Comparison of ENCODE assay signal across 8 cellular contexts in genomic region chr5:101977729-101978345, GRCh38.
A peak's percentile ranks its signal among the peaks of the same experiment; 100 is the strongest.
DNase-seq lines count a peak whose midpoint lies in the region; ATAC-seq and TF ChIP-seq lines count a peak whose summit lies in the region.

No MANE protein-coding gene starts in this region.

- H3K27ac ChIP-seq in colonic mucosa (no peak overlapping the region), neural cell (ENCODE audit: low read length) (no peak overlapping the region)

- H3K4me2 ChIP-seq in neural cell (ENCODE audit: low read length): no peak overlapping the region

- no peak overlapping the region for H2AFZ ChIP-seq in neural cell (ENCODE audit: low read depth, low read length)

- H3K9ac ChIP-seq in colonic mucosa (ENCODE audit: low read depth in 2 of 2, low read length in 2 of 2): no peak overlapping the region
- no peak overlapping the region for H3K9ac ChIP-seq in neural cell (ENCODE audit: low read length)

- H3F3A ChIP-seq in neural cell (ENCODE audit: insufficient read depth, low read length, poor library complexity, severe bottlenecking): no peaks in the 10 kb centered on the region

- no peaks in the 10 kb centered on the region for H3K4me1 ChIP-seq in colonic mucosa

- H3K27me3 ChIP-seq in colonic mucosa: no peaks in the 10 kb centered on the region
- H3K27me3 ChIP-seq in neural cell (ENCODE audit: insufficient read depth, low read depth, low read length): no peaks in the 10 kb centered on the region

- H3K36me3 ChIP-seq in colonic mucosa (no peaks in the 10 kb centered on the region), neural cell (ENCODE audit: insufficient read depth, low read length) (no peaks in the 10 kb centered on the region)

- peak; percentile 27 for TF ChIP-seq EP300 in neural cell (conservative IDR thresholded peaks at IDR 0.05; ENCODE audit: poor library complexity, severe bottlenecking)

- H3K4me3 ChIP-seq in colonic mucosa (no peak overlapping the region), neural cell (ENCODE audit: low read length) (no peak overlapping the region)

- H4K20me1 ChIP-seq in neural cell (ENCODE audit: insufficient read depth): no peaks in the 10 kb centered on the region

- peak; percentile 89 for TF ChIP-seq RAD21 in neural cell (conservative IDR thresholded peaks at IDR 0.05)

- no peaks in the 10 kb centered on the region for H3K79me2 ChIP-seq in neural cell (replicated peaks; ENCODE audit: insufficient read depth, low read length)

- in situ Hi-C loops in G401 (cut with HindIII; ENCODE audit: low sequenced_read_pairs): no loop called here

- no peaks in the 10 kb centered on the region for H3K9me3 ChIP-seq in colonic mucosa
- H3K9me3 ChIP-seq in neural cell (ENCODE audit: low read length): no peaks in the 10 kb centered on the region

- peak; percentile 34 for DNase-seq in G401 (ENCODE audit: low spot score)
- DNase-seq in NCI-H82 treated with DMSO at 0.1 percent for 48 hours (lab: John Stamatoyannopoulos, UW; ENCODE audit: unreplicated experiment): peak; percentile 4
- no peak for DNase-seq in colonic mucosa
- DNase-seq in NK-92 (lab: John Stamatoyannopoulos, UW; ENCODE audit: unreplicated experiment): no peak
- no peak for DNase-seq in islet precursor cell

- no peaks in the 10 kb centered on the region for H3K9me2 ChIP-seq in neural cell (ENCODE audit: insufficient read depth, low read length)

- peak; percentile 43 for TF ChIP-seq CTCF in colonic mucosa (IDR thresholded peaks at IDR 0.05)
- TF ChIP-seq CTCF in neural cell (IDR thresholded peaks at IDR 0.05; ENCODE audit: poor library complexity, severe bottlenecking): peak; percentile 89

- intact Hi-C loops in colonic mucosa (cut with DNase I): loop anchor here (5.0 kb wide), 1 partner anchor 36 kb away; no protein-coding TSS in a partner anchor

- ATAC-seq in GM21423 (IDR thresholded peaks at IDR 0.05; ENCODE audit: unreplicated experiment) (peak; percentile 94), HG03565 (IDR thresholded peaks at IDR 0.05; ENCODE audit: unreplicated experiment) (peak; percentile 94)

TF ChIP-seq in neural cell, 6 proteins besides CTCF, POLR2A, EP300 and RAD21:
- TF ChIP-seq SMC3 (conservative IDR thresholded peaks at IDR 0.05; ENCODE audit: poor library complexity) (peak; percentile 85), MXI1 (conservative IDR thresholded peaks at IDR 0.05; ENCODE audit: poor library complexity, severe bottlenecking) (no peak), EZH2 (IDR thresholded peaks at IDR 0.05; ENCODE audit: borderline replicate concordance, insufficient read depth, low read length, poor library complexity, severe bottlenecking) (no peak)

Comparison
In these comparisons a context has a peak if more than half of its experiments do, and no peak if none do; other contexts are left out.
1. DNase-seq: peak in G401 (single experiment) and NCI-H82 treated with DMSO at 0.1 percent for 48 hours (single experiment); none in colonic mucosa (single experiment), NK-92 (single experiment) and islet precursor cell (single experiment).